Comparison of ENCODE assay signal across 13 cellular contexts in genomic region chr9:93037476-93037971, GRCh38. TPM values are rescaled to one million over a fixed set of nuclear protein-coding genes. Genes with fewer than 3 reads are reported as not detected.
A peak's percentile ranks its signal among the peaks of the same experiment; 100 is the strongest.
DNase-seq lines count a peak whose midpoint lies in the region; ATAC-seq and TF ChIP-seq lines count a peak whose summit lies in the region.
"Had no signal": no experiment of that assay in that cellular context is flagged by ENCODE, and none has a peak within 500 bp of the region (broad histone marks: within the 10 kb centered on the region; RNA-seq: fewer than 3 reads in every experiment).

No MANE protein-coding gene starts in this region.

- no peak for DNase-seq in activated T-cell treated with anti-CD3 and anti-CD28 coated beads, Interleukin-2, amount 50 U/mL, for 72 hours
- no peak for DNase-seq in activated T-cell treated with anti-CD3 and anti-CD28 coated beads, Interleukin-2, amount 50 U/mL, for 4 hours
- DNase-seq in NOMO-1 (lab: John Stamatoyannopoulos, UW; ENCODE audit: unreplicated experiment in 2 of 2) (peak; percentile 58 to 71), chondrocyte (ENCODE audit: low spot score) (peak; percentile 59), putamen (ENCODE audit: low spot score) (peak; percentile 33), GM03348 (ENCODE audit: low spot score) (no peak), cerebellum (ENCODE audit: low spot score) (no peak)
- no peak for DNase-seq in activated CD4-positive, CD25-positive, alpha-beta regulatory T cell (lab: John Stamatoyannopoulos, UW)
- DNase-seq: DMS53, foreskin keratinocyte, kidney glomerular epithelial cell, NCI-H187 treated with DMSO at 0.1 percent for 48 hours had no signal

- TF ChIP-seq CTCF in chondrocyte (IDR thresholded peaks at IDR 0.05), result no peak

- peak overlapping the region in 1 of 2 donors; percentile 25 for H3K4me3 Mint-ChIP-seq in activated T-cell treated with anti-CD3 and anti-CD28 coated beads, Interleukin-2, amount 50 U/mL, for 72 hours
- no peak overlapping the region for H3K4me3 Mint-ChIP-seq in activated T-cell treated with anti-CD3 and anti-CD28 coated beads, Interleukin-2, amount 50 U/mL, for 4 hours
- no peak overlapping the region for H3K4me3 Mint-ChIP-seq in chondrocyte (ENCODE audit: unreplicated experiment)
- H3K4me3 Mint-ChIP-seq: neural progenitor cell had no signal

- H3K9me3 Mint-ChIP-seq in activated T-cell treated with anti-CD3 and anti-CD28 coated beads, Interleukin-2, amount 50 U/mL, for 72 hours, result no peaks in the 10 kb centered on the region
- no peaks in the 10 kb centered on the region for H3K9me3 Mint-ChIP-seq in activated T-cell treated with anti-CD3 and anti-CD28 coated beads, Interleukin-2, amount 50 U/mL, for 4 hours
- H3K9me3 Mint-ChIP-seq in chondrocyte (ENCODE audit: low read depth), result no peaks in the 10 kb centered on the region

- no peaks in the 10 kb centered on the region for H3K27me3 Mint-ChIP-seq in activated T-cell treated with anti-CD3 and anti-CD28 coated beads, Interleukin-2, amount 50 U/mL, for 72 hours (ENCODE audit: low read depth)
- H3K27me3 Mint-ChIP-seq in activated T-cell treated with anti-CD3 and anti-CD28 coated beads, Interleukin-2, amount 50 U/mL, for 4 hours (ENCODE audit: low read depth), result no peaks in the 10 kb centered on the region
- peaks cover 16% of the 10 kb centered on the region for H3K27me3 Mint-ChIP-seq in chondrocyte (ENCODE audit: low read depth)

- peaks cover 43% of the 10 kb centered on the region for H3K4me1 Mint-ChIP-seq in activated T-cell treated with anti-CD3 and anti-CD28 coated beads, Interleukin-2, amount 50 U/mL, for 72 hours (ENCODE audit: low read depth)
- H3K4me1 Mint-ChIP-seq in activated T-cell treated with anti-CD3 and anti-CD28 coated beads, Interleukin-2, amount 50 U/mL, for 4 hours (ENCODE audit: low read depth), result peaks cover 45% of the 10 kb centered on the region
- peaks cover 3% of the 10 kb centered on the region for H3K4me1 Mint-ChIP-seq in chondrocyte (ENCODE audit: low read depth)

- H3K36me3 Mint-ChIP-seq in activated T-cell treated with anti-CD3 and anti-CD28 coated beads, Interleukin-2, amount 50 U/mL, for 72 hours (ENCODE audit: insufficient read depth in 2 of 2), result no peaks in the 10 kb centered on the region
- H3K36me3 Mint-ChIP-seq in activated T-cell treated with anti-CD3 and anti-CD28 coated beads, Interleukin-2, amount 50 U/mL, for 4 hours (ENCODE audit: insufficient read depth), result peaks cover 10% of the 10 kb centered on the region
- no peaks in the 10 kb centered on the region for H3K36me3 Mint-ChIP-seq in chondrocyte (ENCODE audit: low read depth)
- H3K36me3 Mint-ChIP-seq: neural progenitor cell had no signal

- ATAC-seq in activated T-cell treated with anti-CD3 and anti-CD28 coated beads, Interleukin-2, amount 50 U/mL, for 72 hours (replicated peaks in 1 of 2), result no peak
- ATAC-seq in activated T-cell treated with anti-CD3 and anti-CD28 coated beads, Interleukin-2, amount 50 U/mL, for 4 hours, result no peak
- ATAC-seq: foreskin keratinocyte had no signal

- peak overlapping the region; percentile 65 for H3K27ac Mint-ChIP-seq in activated T-cell treated with anti-CD3 and anti-CD28 coated beads, Interleukin-2, amount 50 U/mL, for 72 hours
- H3K27ac Mint-ChIP-seq in chondrocyte (ENCODE audit: unreplicated experiment), result no peak overlapping the region
- H3K27ac Mint-ChIP-seq: neural progenitor cell had no signal

RNA-seq across cellular contexts. Expression of gene SUSD3, which starts 21.0 kb away (rescaled TPM):
- 10 to 100 TPM; 53.1 to 56.8 TPM for total RNA-seq in activated T-cell treated with anti-CD3 and anti-CD28 coated beads, Interleukin-2, amount 50 U/mL, for 72 hours
- 1 to 10 TPM; 7.7 to 9.5 (median 9.4) TPM for total RNA-seq in activated T-cell treated with anti-CD3 and anti-CD28 coated beads, Interleukin-2, amount 50 U/mL, for 4 hours
- total RNA-seq in chondrocyte (not detected in 3 replicates), cerebellum (0.45 TPM)

RNA-seq across cellular contexts. Expression of gene CARD19, which starts 58.5 kb away (rescaled TPM):
- 10 to 100 TPM; 65.7 to 70.0 TPM for total RNA-seq in activated T-cell treated with anti-CD3 and anti-CD28 coated beads, Interleukin-2, amount 50 U/mL, for 72 hours
- total RNA-seq in activated T-cell treated with anti-CD3 and anti-CD28 coated beads, Interleukin-2, amount 50 U/mL, for 4 hours, result 10 to 100 TPM; 25.5 to 33.8 (median 28.4) TPM
- total RNA-seq in chondrocyte, result 28.3 to 41.7 TPM (median 40.5 TPM) in 3 replicates
- 17.7 TPM for total RNA-seq in cerebellum

Comparison
In these comparisons a context has a peak if more than half of its experiments do, and no peak if none do; other contexts are left out.
1. RNA of gene SUSD3, which starts 21.0 kb away (total RNA-seq): 53.1 to 56.8 TPM in activated T-cell treated with anti-CD3 and anti-CD28 coated beads, Interleukin-2, amount 50 U/mL, for 72 hours; 7.7 to 9.5 TPM in activated T-cell treated with anti-CD3 and anti-CD28 coated beads, Interleukin-2, amount 50 U/mL, for 4 hours, 0.45 TPM in cerebellum (single experiment) and not detected in chondrocyte; every median in the first group is over 4 times any median in the second.
2. DNase-seq: peak in NOMO-1 (2 of 2), chondrocyte (single experiment) and putamen (single experiment); none in activated T-cell treated with anti-CD3 and anti-CD28 coated beads, Interleukin-2, amount 50 U/mL, for 72 hours (0 of 2), activated T-cell treated with anti-CD3 and anti-CD28 coated beads, Interleukin-2, amount 50 U/mL, for 4 hours (single experiment), GM03348 (single experiment), cerebellum (single experiment) and activated CD4-positive, CD25-positive, alpha-beta regulatory T cell (0 of 4).